ENCODE assay signal across 17 cellular contexts in the genomic region with DNA sequence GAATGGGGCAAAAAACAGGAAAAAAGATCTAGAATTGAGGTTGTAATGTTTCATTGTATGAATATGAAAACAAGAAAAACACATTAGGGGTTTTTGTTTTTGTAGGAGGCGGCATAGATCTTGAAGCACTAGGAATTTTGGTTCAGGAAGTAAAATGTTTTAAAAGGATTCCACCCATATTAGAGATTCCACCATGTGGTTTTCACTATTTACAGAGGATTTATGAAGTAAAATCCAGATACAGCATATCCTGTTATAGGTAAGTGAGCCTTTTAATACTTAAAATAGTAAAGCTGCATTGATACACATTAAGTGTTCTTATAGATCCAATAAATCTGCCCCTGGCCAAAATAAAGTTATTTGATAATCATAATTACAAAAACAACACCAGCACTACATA.
A peak's percentile ranks its signal among the peaks of the same experiment; 100 is the strongest.
DNase-seq lines count a peak whose midpoint lies in the region; ATAC-seq and TF ChIP-seq lines count a peak whose summit lies in the region.
"Had no signal": no experiment of that assay in that cellular context is flagged by ENCODE, and none has a peak within 500 bp of the region (broad histone marks: within the 10 kb centered on the region; RNA-seq: fewer than 3 reads in every experiment).

No MANE protein-coding gene starts in this region.

- no peak overlapping the region for H2BK5ac ChIP-seq in mesenchymal stem cell (ENCODE audit: low read depth, low read length, poor library complexity, severe bottlenecking)

- peaks cover 30% of the 10 kb centered on the region for H3K4me1 ChIP-seq in PC-9 (replicated peaks; ENCODE audit: insufficient read depth)
- no peaks in the 10 kb centered on the region for H3K4me1 ChIP-seq in mesenchymal stem cell (ENCODE audit: control insufficient read depth, insufficient read depth, low read depth, low read length)

- H3K36me3 ChIP-seq in PC-9 (ENCODE audit: low read depth) (no peaks in the 10 kb centered on the region), mesenchymal stem cell (ENCODE audit: control insufficient read depth in 1 of 2, insufficient read depth in 2 of 2, low read depth in 1 of 2, low read length in 2 of 2) (peaks cover 5 to 20% of the 10 kb centered on the region in 2 experiments)

- no peak overlapping the region for H3K4me3 Mint-ChIP-seq in CD4-positive, alpha-beta T cell

- no peak overlapping the region for H2BK120ac ChIP-seq in mesenchymal stem cell (ENCODE audit: low read depth, low read length)

- no peak overlapping the region for H3K18ac ChIP-seq in mesenchymal stem cell (ENCODE audit: low read depth in 1 of 2, low read length in 2 of 2)

- H3K23ac ChIP-seq in mesenchymal stem cell (ENCODE audit: low read length in 2 of 2), result no peak overlapping the region

- no peak overlapping the region for H2BK15ac ChIP-seq in mesenchymal stem cell (ENCODE audit: low read depth, poor library complexity, severe bottlenecking)

- no peak for TF ChIP-seq CTCF in CD4-positive, alpha-beta T cell (IDR thresholded peaks at IDR 0.05)
- TF ChIP-seq CTCF in PC-9 (conservative IDR thresholded peaks at IDR 0.05), result no peak

- H3K4ac ChIP-seq in mesenchymal stem cell (ENCODE audit: low read depth in 1 of 2, low read length in 2 of 2), result no peak overlapping the region

- no peak overlapping the region for H2AFZ ChIP-seq in PC-9
- no peak overlapping the region for H2AFZ ChIP-seq in mesenchymal stem cell (ENCODE audit: low read depth, low read length)

- no peaks in the 10 kb centered on the region for H3K9me2 ChIP-seq in PC-9 (ENCODE audit: insufficient read depth)

- H3K9ac ChIP-seq in mesenchymal stem cell (ENCODE audit: low read length), result no peak overlapping the region
- H3K9ac ChIP-seq: BLaER1 treated with 17β-estradiol and CSF1 and Interleukin-3, amounts not matched to agents 10 nM and 100 nM had no signal

- H3K14ac ChIP-seq in mesenchymal stem cell (ENCODE audit: low read length in 2 of 2), result no peak overlapping the region

- H2AK5ac ChIP-seq in mesenchymal stem cell (ENCODE audit: low read length, severe bottlenecking), result no peak overlapping the region

- ATAC-seq in CD4-positive, alpha-beta T cell (ENCODE audit: poor library complexity), result no peak
- ATAC-seq in activated CD4-positive, CD25-positive, alpha-beta regulatory T cell treated with anti-CD3 and anti-CD28 coated beads, Interleukin-2, amount 50 U/mL, for 24 hours, result no peak
- ATAC-seq: K562, Panc1, Right ventricle myocardium inferior had no signal

- POLR2A ChIA-PET in CD4-positive, alpha-beta T cell (lab: Charles Lee), result no interaction called here
- POLR2A ChIA-PET in PC-9 (lab: Charles Lee; ENCODE audit: unreplicated experiment), result no interaction called here

- peaks cover 81% of the 10 kb centered on the region for H3K36me3 Mint-ChIP-seq in CD4-positive, alpha-beta T cell (ENCODE audit: low read depth)

- DNase-seq in CD4-positive, alpha-beta T cell, result no peak
- DNase-seq in EH (ENCODE audit: low read depth) (peak; percentile 47), PC-9 (peak in 1 of 2 experiments; percentile 64), mesenchymal stem cell (no peak), dedifferentiated amniotic fluid mesenchymal stem cell (ENCODE audit: extremely low spot score) (no peak), NOMO-1 treated with DMSO at 0.1 percent for 48 hours (lab: John Stamatoyannopoulos, UW; ENCODE audit: unreplicated experiment) (no peak)
- DNase-seq: DMS 273 treated with DMSO at 0.1 percent for 48 hours, HCEC 1CT, NCI-H1092, NCI-H1694 treated with DMSO at 0.1 percent for 48 hours had no signal

- intact Hi-C loops in CD4-positive, alpha-beta T cell (cut with DNase I, micrococcal nuclease), result no loop called here
- intact Hi-C loops in PC-9 (cut with micrococcal nuclease; ENCODE audit: unreplicated experiment), result no loop called here

- H4K8ac ChIP-seq in mesenchymal stem cell (ENCODE audit: low read length), result no peak overlapping the region

- no peak overlapping the region for H3K27ac ChIP-seq in CD4-positive, alpha-beta T cell (ENCODE audit: low read depth, low read length)
- H3K27ac ChIP-seq in PC-9 (no peak overlapping the region), mesenchymal stem cell (ENCODE audit: low read length, poor library complexity, severe bottlenecking) (peak overlapping the region; percentile 8)
- H3K27ac ChIP-seq: BLaER1 treated with 17β-estradiol and CSF1 and Interleukin-3, amounts not matched to agents 10 nM and 100 nM; SK-N-MC had no signal

- peaks cover 59% of the 10 kb centered on the region for H3K4me1 Mint-ChIP-seq in CD4-positive, alpha-beta T cell (ENCODE audit: low read depth)

- CTCF ChIA-PET in CD4-positive, alpha-beta T cell (lab: Charles Lee), result no interaction called here
- CTCF ChIA-PET in PC-9 (lab: Charles Lee), result no interaction called here

- no peak overlapping the region for H4K91ac ChIP-seq in mesenchymal stem cell (ENCODE audit: low read length)

- H3K4me3 ChIP-seq in PC-9, result no peak overlapping the region
- no peak overlapping the region for H3K4me3 ChIP-seq in mesenchymal stem cell (ENCODE audit: insufficient read depth in 1 of 2, low read depth in 1 of 2, low read length in 2 of 2)
- H3K4me3 ChIP-seq: BLaER1 treated with 17β-estradiol and CSF1 and Interleukin-3, amounts not matched to agents 10 nM and 100 nM; GM12878; K562; SK-N-MC had no signal

- H3K79me2 ChIP-seq in PC-9 (ENCODE audit: low read depth), result 0 out of 2 replicates have a peak, but pooled peaks cover 2% of the 10 kb centered on the region

- H3K27me3 Mint-ChIP-seq in CD4-positive, alpha-beta T cell, result no peaks in the 10 kb centered on the region

- H3K9me3 Mint-ChIP-seq in CD4-positive, alpha-beta T cell, result no peaks in the 10 kb centered on the region

- H3K9me3 ChIP-seq in CD4-positive, alpha-beta T cell (ENCODE audit: control insufficient read depth, low read length), result no peaks in the 10 kb centered on the region
- H3K9me3 ChIP-seq in PC-9 (ENCODE audit: insufficient read depth, low read depth), result no peaks in the 10 kb centered on the region
- no peaks in the 10 kb centered on the region for H3K9me3 ChIP-seq in mesenchymal stem cell (ENCODE audit: control insufficient read depth, low read length)

- H3F3A ChIP-seq in PC-9 (ENCODE audit: insufficient read depth, low read depth), result no peaks in the 10 kb centered on the region

- WGBS in mesenchymal stem cell, result no CpG with 5 or more reads among the region's 1 CpG

- peak overlapping the region; percentile 21 for H3K4me2 ChIP-seq in PC-9
- H3K4me2 ChIP-seq in mesenchymal stem cell (ENCODE audit: low read length, poor library complexity, severe bottlenecking), result no peak overlapping the region
- H3K4me2 ChIP-seq: BLaER1 treated with 17β-estradiol and CSF1 and Interleukin-3, amounts not matched to agents 10 nM and 100 nM had no signal

- no peak overlapping the region for H2BK12ac ChIP-seq in mesenchymal stem cell (ENCODE audit: low read length in 2 of 2)

- no peaks in the 10 kb centered on the region for H3K27me3 ChIP-seq in CD4-positive, alpha-beta T cell (ENCODE audit: control insufficient read depth, insufficient read depth, low read length)
- H3K27me3 ChIP-seq in PC-9 (ENCODE audit: insufficient read depth, low read depth) (no peaks in the 10 kb centered on the region), mesenchymal stem cell (ENCODE audit: control insufficient read depth in 1 of 2, insufficient read depth in 1 of 2, low read length in 2 of 2) (no peaks in the 10 kb centered on the region)
- H3K27me3 ChIP-seq: BLaER1 treated with 17β-estradiol and CSF1 and Interleukin-3, amounts not matched to agents 10 nM and 100 nM had no signal

- H3K27ac Mint-ChIP-seq in CD4-positive, alpha-beta T cell, result peak overlapping the region; percentile 43

- H3K79me1 ChIP-seq in mesenchymal stem cell (replicated peaks; ENCODE audit: low read length, poor library complexity, severe bottlenecking), result peaks cover 13% of the 10 kb centered on the region

- H4K20me1 ChIP-seq in PC-9 (ENCODE audit: insufficient read depth), result peaks cover 11% of the 10 kb centered on the region; the same call in 1 of the 2 replicates

- BruUV-seq in PC-9 (replicated peaks; lab: Mats Ljungman, UMichigan), result no TSS peak
